ENCODE assay signal across 1 cellular context in the genomic region with DNA sequence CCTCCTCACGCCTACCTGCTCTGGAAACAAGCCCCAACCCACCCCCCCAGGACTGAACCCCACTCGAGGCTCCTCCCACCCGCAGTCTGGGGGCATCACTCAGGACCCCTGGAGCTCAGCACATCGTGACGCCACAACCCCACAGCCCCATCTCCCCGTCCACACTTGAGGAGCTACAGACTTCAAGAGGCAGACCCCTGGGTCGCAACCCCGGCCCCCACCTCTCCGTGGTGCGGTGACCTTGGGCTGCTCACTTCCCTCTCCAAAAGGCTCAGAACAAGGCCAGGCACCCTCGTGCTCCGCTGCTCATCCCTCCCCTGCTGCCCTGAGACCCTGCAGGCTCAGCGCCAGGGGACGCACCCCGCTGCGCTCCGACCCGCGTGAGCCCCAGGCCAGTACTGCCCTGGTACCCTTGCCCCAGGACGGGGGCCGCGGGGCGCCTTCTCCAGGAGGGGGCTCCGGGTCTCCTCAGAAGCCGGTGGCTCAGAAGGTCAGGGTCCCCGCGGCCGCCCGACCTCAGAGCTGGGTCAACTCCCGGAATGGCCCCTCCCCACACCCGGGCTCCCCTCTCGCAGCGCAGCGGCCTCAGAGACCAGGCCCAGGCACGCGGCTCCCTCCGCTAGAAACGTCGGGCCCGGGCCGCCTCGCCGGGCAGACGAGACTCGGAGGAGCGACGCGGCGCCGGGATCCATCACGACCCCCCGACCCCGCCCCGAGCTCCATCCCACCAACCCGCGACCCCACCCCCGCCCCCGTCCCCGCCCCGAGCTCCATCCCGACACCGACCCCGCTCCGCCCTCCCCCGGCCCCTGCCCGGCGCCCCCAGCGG.
TF ChIP-seq lines count a peak whose summit lies in the region.

No MANE protein-coding gene starts in this region.

TF ChIP-seq in HepG2, 621 proteins besides CTCF, POLR2A, EP300 and RAD21 (continued from another document and continues in another):
- TF ChIP-seq ZBTB7B (CRISPR knock-in tag; IDR thresholded peaks at IDR 0.05): peak; percentile 73
- TF ChIP-seq PAWR (CRISPR knock-in tag; IDR thresholded peaks at IDR 0.05; ENCODE audit: borderline replicate concordance): no peak
- TF ChIP-seq ZNF44 (CRISPR knock-in tag; IDR thresholded peaks at IDR 0.05): no peak
- TF ChIP-seq ZNF768 (CRISPR knock-in tag; IDR thresholded peaks at IDR 0.05): peak; percentile 5; the same call in 1 of the 2 replicates
- TF ChIP-seq ZNF792 (CRISPR knock-in tag; IDR thresholded peaks at IDR 0.05): no peak
- no peak for TF ChIP-seq CAMTA2 (CRISPR knock-in tag; IDR thresholded peaks at IDR 0.05; ENCODE audit: borderline replicate concordance)
- no peak for TF ChIP-seq NFE2L2 (IDR thresholded peaks at IDR 0.05; ENCODE audit: low read length)
- TF ChIP-seq, protein P1, sequence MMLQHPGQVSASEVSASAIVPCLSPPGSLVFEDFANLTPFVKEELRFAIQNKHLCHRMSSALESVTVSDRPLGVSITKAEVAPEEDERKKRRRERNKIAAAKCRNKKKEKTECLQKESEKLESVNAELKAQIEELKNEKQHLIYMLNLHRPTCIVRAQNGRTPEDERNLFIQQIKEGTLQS (CRISPR knock-in tag; IDR thresholded peaks at IDR 0.05): no peak
- peak; percentile 55 for TF ChIP-seq RBM22 (optimal IDR thresholded peaks at IDR 0.05; ENCODE audit: low read length)
- TF ChIP-seq, protein P2, sequence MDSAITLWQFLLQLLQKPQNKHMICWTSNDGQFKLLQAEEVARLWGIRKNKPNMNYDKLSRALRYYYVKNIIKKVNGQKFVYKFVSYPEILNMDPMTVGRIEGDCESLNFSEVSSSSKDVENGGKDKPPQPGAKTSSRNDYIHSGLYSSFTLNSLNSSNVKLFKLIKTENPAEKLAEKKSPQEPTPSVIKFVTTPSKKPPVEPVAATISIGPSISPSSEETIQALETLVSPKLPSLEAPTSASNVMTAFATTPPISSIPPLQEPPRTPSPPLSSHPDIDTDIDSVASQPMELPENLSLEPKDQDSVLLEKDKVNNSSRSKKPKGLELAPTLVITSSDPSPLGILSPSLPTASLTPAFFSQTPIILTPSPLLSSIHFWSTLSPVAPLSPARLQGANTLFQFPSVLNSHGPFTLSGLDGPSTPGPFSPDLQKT (CRISPR knock-in tag; IDR thresholded peaks at IDR 0.05; ENCODE audit: borderline replicate concordance): no peak
- no peak for TF ChIP-seq TMF1 (CRISPR knock-in tag; IDR thresholded peaks at IDR 0.05; ENCODE audit: low read depth)
- TF ChIP-seq KDM5B (CRISPR knock-in tag; IDR thresholded peaks at IDR 0.05; ENCODE audit: borderline replicate concordance): peak; percentile 39; the same call in 1 of the 2 replicates
- peak; percentile 20; the same call in 1 of the 2 replicates for TF ChIP-seq SALL1 (CRISPR knock-in tag; IDR thresholded peaks at IDR 0.05)
- no peak for TF ChIP-seq DR1 (CRISPR knock-in tag; IDR thresholded peaks at IDR 0.05)
- TF ChIP-seq EZH2 (conservative IDR thresholded peaks at IDR 0.05; ENCODE audit: low read depth, low read length): no peak
- TF ChIP-seq CENPX (CRISPR knock-in tag; IDR thresholded peaks at IDR 0.05): no peak
- no peak; the same call in 1 of the 2 replicates for TF ChIP-seq RBFOX2 (IDR thresholded peaks at IDR 0.05; ENCODE audit: low read depth, low read length)
- TF ChIP-seq, protein P3, sequence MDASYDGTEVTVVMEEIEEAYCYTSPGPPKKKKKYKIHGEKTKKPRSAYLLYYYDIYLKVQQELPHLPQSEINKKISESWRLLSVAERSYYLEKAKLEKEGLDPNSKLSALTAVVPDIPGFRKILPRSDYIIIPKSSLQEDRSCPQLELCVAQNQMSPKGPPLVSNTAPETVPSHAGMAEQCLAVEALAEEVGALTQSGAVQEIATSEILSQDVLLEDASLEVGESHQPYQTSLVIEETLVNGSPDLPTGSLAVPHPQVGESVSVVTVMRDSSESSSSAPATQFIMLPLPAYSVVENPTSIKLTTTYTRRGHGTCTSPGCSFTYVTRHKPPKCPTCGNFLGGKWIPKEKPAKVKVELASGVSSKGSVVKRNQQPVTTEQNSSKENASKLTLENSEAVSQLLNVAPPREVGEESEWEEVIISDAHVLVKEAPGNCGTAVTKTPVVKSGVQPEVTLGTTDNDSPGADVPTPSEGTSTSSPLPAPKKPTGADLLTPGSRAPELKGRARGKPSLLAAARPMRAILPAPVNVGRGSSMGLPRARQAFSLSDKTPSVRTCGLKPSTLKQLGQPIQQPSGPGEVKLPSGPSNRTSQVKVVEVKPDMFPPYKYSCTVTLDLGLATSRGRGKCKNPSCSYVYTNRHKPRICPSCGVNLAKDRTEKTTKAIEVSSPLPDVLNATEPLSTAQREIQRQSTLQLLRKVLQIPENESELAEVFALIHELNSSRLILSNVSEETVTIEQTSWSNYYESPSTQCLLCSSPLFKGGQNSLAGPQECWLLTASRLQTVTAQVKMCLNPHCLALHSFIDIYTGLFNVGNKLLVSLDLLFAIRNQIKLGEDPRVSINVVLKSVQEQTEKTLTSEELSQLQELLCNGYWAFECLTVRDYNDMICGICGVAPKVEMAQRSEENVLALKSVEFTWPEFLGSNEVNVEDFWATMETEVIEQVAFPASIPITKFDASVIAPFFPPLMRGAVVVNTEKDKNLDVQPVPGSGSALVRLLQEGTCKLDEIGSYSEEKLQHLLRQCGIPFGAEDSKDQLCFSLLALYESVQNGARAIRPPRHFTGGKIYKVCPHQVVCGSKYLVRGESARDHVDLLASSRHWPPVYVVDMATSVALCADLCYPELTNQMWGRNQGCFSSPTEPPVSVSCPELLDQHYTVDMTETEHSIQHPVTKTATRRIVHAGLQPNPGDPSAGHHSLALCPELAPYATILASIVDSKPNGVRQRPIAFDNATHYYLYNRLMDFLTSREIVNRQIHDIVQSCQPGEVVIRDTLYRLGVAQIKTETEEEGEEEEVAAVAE (CRISPR knock-in tag; IDR thresholded peaks at IDR 0.05; ENCODE audit: borderline replicate concordance): no peak
- TF ChIP-seq, protein P4, sequence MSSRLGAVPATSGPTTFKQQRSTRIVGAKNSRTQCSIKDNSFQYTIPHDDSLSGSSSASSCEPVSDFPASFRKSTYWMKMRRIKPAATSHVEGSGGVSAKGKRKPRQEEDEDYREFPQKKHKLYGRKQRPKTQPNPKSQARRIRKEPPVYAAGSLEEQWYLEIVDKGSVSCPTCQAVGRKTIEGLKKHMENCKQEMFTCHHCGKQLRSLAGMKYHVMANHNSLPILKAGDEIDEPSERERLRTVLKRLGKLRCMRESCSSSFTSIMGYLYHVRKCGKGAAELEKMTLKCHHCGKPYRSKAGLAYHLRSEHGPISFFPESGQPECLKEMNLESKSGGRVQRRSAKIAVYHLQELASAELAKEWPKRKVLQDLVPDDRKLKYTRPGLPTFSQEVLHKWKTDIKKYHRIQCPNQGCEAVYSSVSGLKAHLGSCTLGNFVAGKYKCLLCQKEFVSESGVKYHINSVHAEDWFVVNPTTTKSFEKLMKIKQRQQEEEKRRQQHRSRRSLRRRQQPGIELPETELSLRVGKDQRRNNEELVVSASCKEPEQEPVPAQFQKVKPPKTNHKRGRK (CRISPR knock-in tag; IDR thresholded peaks at IDR 0.05): no peak
- peak; percentile 58 for TF ChIP-seq MYC (CRISPR knock-in tag; IDR thresholded peaks at IDR 0.05; ENCODE audit: borderline replicate concordance)
- peak; percentile 3; the same call in 1 of the 2 replicates for TF ChIP-seq ZNF607 (CRISPR knock-in tag; IDR thresholded peaks at IDR 0.05; ENCODE audit: borderline replicate concordance)
- no peak for TF ChIP-seq JUN (CRISPR knock-in tag; IDR thresholded peaks at IDR 0.05)
- TF ChIP-seq KLF6 (CRISPR knock-in tag; IDR thresholded peaks at IDR 0.05): 0 out of 2 replicates have a peak, but pooled peaks have one; percentile 9
- no peak for TF ChIP-seq ZNF772 (CRISPR knock-in tag; IDR thresholded peaks at IDR 0.05)
- no peak for TF ChIP-seq ZNF496 (CRISPR knock-in tag; IDR thresholded peaks at IDR 0.05; ENCODE audit: insufficient replicate concordance)
- TF ChIP-seq RARG (CRISPR knock-in tag; IDR thresholded peaks at IDR 0.05; ENCODE audit: low read depth): no peak
- no peak for TF ChIP-seq XBP1 (CRISPR knock-in tag; IDR thresholded peaks at IDR 0.05)
- no peak for TF ChIP-seq YY1 (IDR thresholded peaks at IDR 0.05; ENCODE audit: insufficient read depth, insufficient replicate concordance, low read depth, low read length)
- no peak for TF ChIP-seq ZNF205 (CRISPR knock-in tag; IDR thresholded peaks at IDR 0.05)
- no peak for TF ChIP-seq GATA4 (IDR thresholded peaks at IDR 0.05; ENCODE audit: borderline replicate concordance, low read depth)
- TF ChIP-seq ZNF383 (CRISPR knock-in tag; IDR thresholded peaks at IDR 0.05; ENCODE audit: borderline replicate concordance): 0 out of 2 replicates have a peak, but pooled peaks have one; percentile 8
- TF ChIP-seq KDM5A (IDR thresholded peaks at IDR 0.05; ENCODE audit: borderline replicate concordance, low read length): no peak
- TF ChIP-seq SPEN (CRISPR knock-in tag; IDR thresholded peaks at IDR 0.05; ENCODE audit: low read depth): 0 out of 2 replicates have a peak, but pooled peaks have one; percentile 1
- 0 out of 2 replicates have a peak, but pooled peaks have one; percentile 52 for TF ChIP-seq NFATC3 (CRISPR knock-in tag; IDR thresholded peaks at IDR 0.05)
- TF ChIP-seq SYNCRIP (IDR thresholded peaks at IDR 0.05; ENCODE audit: insufficient read depth, low read depth, low read length): no peak
- TF ChIP-seq REXO4 (CRISPR knock-in tag; IDR thresholded peaks at IDR 0.05; ENCODE audit: borderline replicate concordance): no peak
- no peak for TF ChIP-seq FOXK2 (IDR thresholded peaks at IDR 0.05)
- TF ChIP-seq GZF1 (CRISPR knock-in tag; IDR thresholded peaks at IDR 0.05): no peak
- no peak for TF ChIP-seq ZZZ3 (CRISPR knock-in tag; IDR thresholded peaks at IDR 0.05; ENCODE audit: borderline replicate concordance)
- TF ChIP-seq ARNTL (CRISPR knock-in tag; IDR thresholded peaks at IDR 0.05): no peak
- TF ChIP-seq NRL (CRISPR knock-in tag; IDR thresholded peaks at IDR 0.05; ENCODE audit: borderline replicate concordance): 0 out of 2 replicates have a peak, but pooled peaks have one; percentile 39
- TF ChIP-seq, protein P5, sequence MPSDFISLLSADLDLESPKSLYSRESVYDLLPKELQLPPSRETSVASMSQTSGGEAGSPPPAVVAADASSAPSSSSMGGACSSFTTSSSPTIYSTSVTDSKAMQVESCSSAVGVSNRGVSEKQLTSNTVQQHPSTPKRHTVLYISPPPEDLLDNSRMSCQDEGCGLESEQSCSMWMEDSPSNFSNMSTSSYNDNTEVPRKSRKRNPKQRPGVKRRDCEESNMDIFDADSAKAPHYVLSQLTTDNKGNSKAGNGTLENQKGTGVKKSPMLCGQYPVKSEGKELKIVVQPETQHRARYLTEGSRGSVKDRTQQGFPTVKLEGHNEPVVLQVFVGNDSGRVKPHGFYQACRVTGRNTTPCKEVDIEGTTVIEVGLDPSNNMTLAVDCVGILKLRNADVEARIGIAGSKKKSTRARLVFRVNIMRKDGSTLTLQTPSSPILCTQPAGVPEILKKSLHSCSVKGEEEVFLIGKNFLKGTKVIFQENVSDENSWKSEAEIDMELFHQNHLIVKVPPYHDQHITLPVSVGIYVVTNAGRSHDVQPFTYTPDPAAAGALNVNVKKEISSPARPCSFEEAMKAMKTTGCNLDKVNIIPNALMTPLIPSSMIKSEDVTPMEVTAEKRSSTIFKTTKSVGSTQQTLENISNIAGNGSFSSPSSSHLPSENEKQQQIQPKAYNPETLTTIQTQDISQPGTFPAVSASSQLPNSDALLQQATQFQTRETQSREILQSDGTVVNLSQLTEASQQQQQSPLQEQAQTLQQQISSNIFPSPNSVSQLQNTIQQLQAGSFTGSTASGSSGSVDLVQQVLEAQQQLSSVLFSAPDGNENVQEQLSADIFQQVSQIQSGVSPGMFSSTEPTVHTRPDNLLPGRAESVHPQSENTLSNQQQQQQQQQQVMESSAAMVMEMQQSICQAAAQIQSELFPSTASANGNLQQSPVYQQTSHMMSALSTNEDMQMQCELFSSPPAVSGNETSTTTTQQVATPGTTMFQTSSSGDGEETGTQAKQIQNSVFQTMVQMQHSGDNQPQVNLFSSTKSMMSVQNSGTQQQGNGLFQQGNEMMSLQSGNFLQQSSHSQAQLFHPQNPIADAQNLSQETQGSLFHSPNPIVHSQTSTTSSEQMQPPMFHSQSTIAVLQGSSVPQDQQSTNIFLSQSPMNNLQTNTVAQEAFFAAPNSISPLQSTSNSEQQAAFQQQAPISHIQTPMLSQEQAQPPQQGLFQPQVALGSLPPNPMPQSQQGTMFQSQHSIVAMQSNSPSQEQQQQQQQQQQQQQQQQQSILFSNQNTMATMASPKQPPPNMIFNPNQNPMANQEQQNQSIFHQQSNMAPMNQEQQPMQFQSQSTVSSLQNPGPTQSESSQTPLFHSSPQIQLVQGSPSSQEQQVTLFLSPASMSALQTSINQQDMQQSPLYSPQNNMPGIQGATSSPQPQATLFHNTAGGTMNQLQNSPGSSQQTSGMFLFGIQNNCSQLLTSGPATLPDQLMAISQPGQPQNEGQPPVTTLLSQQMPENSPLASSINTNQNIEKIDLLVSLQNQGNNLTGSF (CRISPR knock-in tag; IDR thresholded peaks at IDR 0.05): no peak
- TF ChIP-seq ZNF296 (CRISPR knock-in tag; conservative IDR thresholded peaks at IDR 0.05): no peak
- TF ChIP-seq, protein P6, sequence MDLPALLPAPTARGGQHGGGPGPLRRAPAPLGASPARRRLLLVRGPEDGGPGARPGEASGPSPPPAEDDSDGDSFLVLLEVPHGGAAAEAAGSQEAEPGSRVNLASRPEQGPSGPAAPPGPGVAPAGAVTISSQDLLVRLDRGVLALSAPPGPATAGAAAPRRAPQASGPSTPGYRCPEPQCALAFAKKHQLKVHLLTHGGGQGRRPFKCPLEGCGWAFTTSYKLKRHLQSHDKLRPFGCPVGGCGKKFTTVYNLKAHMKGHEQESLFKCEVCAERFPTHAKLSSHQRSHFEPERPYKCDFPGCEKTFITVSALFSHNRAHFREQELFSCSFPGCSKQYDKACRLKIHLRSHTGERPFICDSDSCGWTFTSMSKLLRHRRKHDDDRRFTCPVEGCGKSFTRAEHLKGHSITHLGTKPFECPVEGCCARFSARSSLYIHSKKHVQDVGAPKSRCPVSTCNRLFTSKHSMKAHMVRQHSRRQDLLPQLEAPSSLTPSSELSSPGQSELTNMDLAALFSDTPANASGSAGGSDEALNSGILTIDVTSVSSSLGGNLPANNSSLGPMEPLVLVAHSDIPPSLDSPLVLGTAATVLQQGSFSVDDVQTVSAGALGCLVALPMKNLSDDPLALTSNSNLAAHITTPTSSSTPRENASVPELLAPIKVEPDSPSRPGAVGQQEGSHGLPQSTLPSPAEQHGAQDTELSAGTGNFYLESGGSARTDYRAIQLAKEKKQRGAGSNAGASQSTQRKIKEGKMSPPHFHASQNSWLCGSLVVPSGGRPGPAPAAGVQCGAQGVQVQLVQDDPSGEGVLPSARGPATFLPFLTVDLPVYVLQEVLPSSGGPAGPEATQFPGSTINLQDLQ (CRISPR knock-in tag; IDR thresholded peaks at IDR 0.05): 0 out of 2 replicates have a peak, but pooled peaks have one; percentile 23
- TF ChIP-seq, protein P7, sequence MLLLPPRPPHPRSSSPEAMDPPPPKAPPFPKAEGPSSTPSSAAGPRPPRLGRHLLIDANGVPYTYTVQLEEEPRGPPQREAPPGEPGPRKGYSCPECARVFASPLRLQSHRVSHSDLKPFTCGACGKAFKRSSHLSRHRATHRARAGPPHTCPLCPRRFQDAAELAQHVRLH (CRISPR knock-in tag; IDR thresholded peaks at IDR 0.05; ENCODE audit: borderline replicate concordance, low read depth): no peak
- TF ChIP-seq ZNF878 (CRISPR knock-in tag; IDR thresholded peaks at IDR 0.05): 0 out of 2 replicates have a peak, but pooled peaks have one; percentile 27
- TF ChIP-seq PCBP1 (IDR thresholded peaks at IDR 0.05; ENCODE audit: borderline replicate concordance, low read depth, low read length): no peak
- no peak for TF ChIP-seq ZNF670 (CRISPR knock-in tag; IDR thresholded peaks at IDR 0.05; ENCODE audit: borderline replicate concordance)
- TF ChIP-seq TCF12 (IDR thresholded peaks at IDR 0.05): no peak
- no peak for TF ChIP-seq TCF12 (CRISPR knock-in tag; IDR thresholded peaks at IDR 0.05)
- TF ChIP-seq CEBPG (CRISPR knock-in tag; IDR thresholded peaks at IDR 0.05): no peak
